Comparison of ENCODE assay signal across 22 cellular contexts in the genomic region with DNA sequence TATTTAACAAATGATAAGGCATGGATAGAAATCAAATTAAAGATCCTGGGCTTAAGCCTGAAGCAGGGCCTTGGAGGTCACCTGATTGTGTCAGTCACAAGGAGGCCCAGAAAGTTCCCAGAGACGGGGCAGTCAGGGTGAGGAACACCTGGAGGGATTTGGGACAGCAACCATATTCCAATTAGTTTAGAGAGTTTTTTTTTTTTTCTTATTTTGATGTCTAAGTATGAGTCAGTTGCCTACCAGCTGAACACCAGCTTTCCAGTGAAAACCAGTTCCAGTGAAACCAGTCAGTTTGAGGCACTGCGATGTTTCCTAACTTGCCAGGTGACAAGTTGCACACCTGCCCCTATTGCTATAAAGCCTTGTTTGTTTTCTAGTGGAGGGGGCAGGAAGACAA.
DNase-seq lines count a peak whose midpoint lies in the region; ATAC-seq and TF ChIP-seq lines count a peak whose summit lies in the region.
"Had no signal": no experiment of that assay in that cellular context is flagged by ENCODE, and none has a peak within 500 bp of the region (broad histone marks: within the 10 kb centered on the region; RNA-seq: fewer than 3 reads in every experiment).

No MANE protein-coding gene starts in this region.

- H3K36me3 Mint-ChIP-seq in effector memory CD8-positive, alpha-beta T cell (ENCODE audit: insufficient read depth): no peaks in the 10 kb centered on the region
- H3K36me3 Mint-ChIP-seq: activated naive CD4-positive, alpha-beta T cell treated with anti-CD3 and anti-CD28 coated beads, Interleukin-2, amount 10 ng/mL, durations not matched to agents 7 days and 5 days; CD4-positive, alpha-beta memory T cell; stimulated activated naive B cell treated with anti-CD40 and anti-IgM and Interleukin-4, amounts not matched to agents 10 μg/mL and 1 μg/mL and 100 μg/mL, for 72 hours had no signal

- TF ChIP-seq CTCF in Peyer's patch (IDR thresholded peaks at IDR 0.05): no peak

- H3K27me3 ChIP-seq in Peyer's patch: no peaks in the 10 kb centered on the region
- H3K27me3 ChIP-seq: heart left ventricle, sigmoid colon, SJSA1 had no signal

- H3K4me1 Mint-ChIP-seq in effector memory CD8-positive, alpha-beta T cell (ENCODE audit: low read depth in 2 of 2): no peaks in the 10 kb centered on the region
- H3K4me1 Mint-ChIP-seq: activated naive CD4-positive, alpha-beta T cell treated with anti-CD3 and anti-CD28 coated beads, Interleukin-2, amount 10 ng/mL, durations not matched to agents 7 days and 5 days; CD4-positive, alpha-beta memory T cell; stimulated activated naive B cell treated with anti-CD40 and anti-IgM and Interleukin-4, amounts not matched to agents 10 μg/mL and 1 μg/mL and 100 μg/mL, for 72 hours had no signal

- H3K9me3 ChIP-seq in Peyer's patch: no peaks in the 10 kb centered on the region
- H3K9me3 ChIP-seq: heart left ventricle, lower lobe of right lung, sigmoid colon, SJSA1 had no signal

- no peak overlapping the region for H3K27ac ChIP-seq in Peyer's patch
- H3K27ac ChIP-seq: heart left ventricle, lower lobe of right lung, sigmoid colon, SJSA1 had no signal

- H3K4me1 ChIP-seq in Peyer's patch: no peaks in the 10 kb centered on the region
- H3K4me1 ChIP-seq: lower lobe of right lung, sigmoid colon, SJSA1 had no signal

- no peaks in the 10 kb centered on the region for H3K36me3 ChIP-seq in Peyer's patch
- H3K36me3 ChIP-seq: heart left ventricle, lower lobe of right lung, sigmoid colon, SJSA1 had no signal

- H3K9me3 Mint-ChIP-seq in effector memory CD8-positive, alpha-beta T cell: no peaks in the 10 kb centered on the region
- H3K9me3 Mint-ChIP-seq: activated CD8-positive, alpha-beta T cell treated with anti-CD3 and anti-CD28 coated beads for 36 hours; activated T-cell treated with anti-CD3 and anti-CD28 coated beads, Interleukin-2, amount 50 U/mL, for 24 hours had no signal

- ATAC-seq in left colon: peak; percentile 71
- no peak for ATAC-seq in effector memory CD8-positive, alpha-beta T cell (replicated peaks)
- ATAC-seq: activated CD8-positive, alpha-beta T cell treated with anti-CD3 and anti-CD28 coated beads for 36 hours; heart left ventricle; lower lobe of right lung; stimulated activated naive B cell treated with anti-CD40 and anti-IgM and Interleukin-4, amounts not matched to agents 10 μg/mL and 1 μg/mL and 100 μg/mL, for 72 hours had no signal

- no peak overlapping the region for H3K27ac Mint-ChIP-seq in effector memory CD8-positive, alpha-beta T cell
- H3K27ac Mint-ChIP-seq: activated CD8-positive, alpha-beta T cell treated with anti-CD3 and anti-CD28 coated beads for 36 hours; activated naive CD4-positive, alpha-beta T cell treated with anti-CD3 and anti-CD28 coated beads, Interleukin-2, amount 10 ng/mL, durations not matched to agents 7 days and 5 days; activated T-cell treated with anti-CD3 and anti-CD28 coated beads, Interleukin-2, amount 50 U/mL, for 24 hours; stimulated activated naive B cell treated with anti-CD40 and anti-IgM and Interleukin-4, amounts not matched to agents 10 μg/mL and 1 μg/mL and 100 μg/mL, for 72 hours had no signal

- peak; percentile 88 for DNase-seq in DMS53 (lab: John Stamatoyannopoulos, UW)
- peak; percentile 93 for DNase-seq in NCI-H2029 (lab: John Stamatoyannopoulos, UW)
- peak; percentile 68 for DNase-seq in RPMI8226
- DNase-seq in left colon: no peak
- DNase-seq in Peyer's patch: no peak
- DNase-seq in NCI-H226: no peak
- DNase-seq in effector memory CD8-positive, alpha-beta T cell: no peak
- no peak for DNase-seq in epidermal melanocyte (ENCODE audit: insufficient read length, low spot score)
- DNase-seq: activated CD4-positive, CD25-positive, alpha-beta regulatory T cell; activated CD8-positive, alpha-beta T cell treated with anti-CD3 and anti-CD28 coated beads for 36 hours; activated naive CD4-positive, alpha-beta T cell treated with anti-CD3 and anti-CD28 coated beads, Interleukin-2, amount 10 ng/mL, durations not matched to agents 7 days and 5 days; activated T-cell treated with anti-CD3 and anti-CD28 coated beads, Interleukin-2, amount 50 U/mL, for 24 hours; aorta; CD4-positive, alpha-beta memory T cell; effector CD8-positive, alpha-beta T cell; heart left ventricle; lower lobe of right lung; NCI-H1436 treated with DMSO at 0.1 percent for 48 hours; OCI-M1; sigmoid colon; stimulated activated naive B cell treated with anti-CD40 and anti-IgM and Interleukin-4, amounts not matched to agents 10 μg/mL and 1 μg/mL and 100 μg/mL, for 72 hours had no signal

- H3K4me3 Mint-ChIP-seq in effector memory CD8-positive, alpha-beta T cell: no peak overlapping the region
- H3K4me3 Mint-ChIP-seq: activated CD8-positive, alpha-beta T cell treated with anti-CD3 and anti-CD28 coated beads for 36 hours; activated naive CD4-positive, alpha-beta T cell treated with anti-CD3 and anti-CD28 coated beads, Interleukin-2, amount 10 ng/mL, durations not matched to agents 7 days and 5 days; activated T-cell treated with anti-CD3 and anti-CD28 coated beads, Interleukin-2, amount 50 U/mL, for 24 hours; CD4-positive, alpha-beta memory T cell; stimulated activated naive B cell treated with anti-CD40 and anti-IgM and Interleukin-4, amounts not matched to agents 10 μg/mL and 1 μg/mL and 100 μg/mL, for 72 hours had no signal

- TF ChIP-seq POLR2A in Peyer's patch (IDR thresholded peaks at IDR 0.05): no peak

- H3K27me3 Mint-ChIP-seq in effector memory CD8-positive, alpha-beta T cell: peaks cover 0 to 14% of the 10 kb centered on the region in 2 donors
- H3K27me3 Mint-ChIP-seq: activated CD8-positive, alpha-beta T cell treated with anti-CD3 and anti-CD28 coated beads for 36 hours; activated naive CD4-positive, alpha-beta T cell treated with anti-CD3 and anti-CD28 coated beads, Interleukin-2, amount 10 ng/mL, durations not matched to agents 7 days and 5 days; activated T-cell treated with anti-CD3 and anti-CD28 coated beads, Interleukin-2, amount 50 U/mL, for 24 hours; CD4-positive, alpha-beta memory T cell; stimulated activated naive B cell treated with anti-CD40 and anti-IgM and Interleukin-4, amounts not matched to agents 10 μg/mL and 1 μg/mL and 100 μg/mL, for 72 hours had no signal

- no peak overlapping the region for H3K4me3 ChIP-seq in Peyer's patch
- H3K4me3 ChIP-seq: heart left ventricle, lower lobe of right lung, sigmoid colon, SJSA1 had no signal

- intact Hi-C loops in left colon (cut with DNase I, micrococcal nuclease): no loop called here

Comparison
In these comparisons a context has a peak if more than half of its experiments do, and no peak if none do; other contexts are left out.
1. DNase-seq: peak in DMS53 (single experiment), NCI-H2029 (single experiment) and RPMI8226 (single experiment); none in left colon (0 of 2), Peyer's patch (0 of 3), NCI-H226 (single experiment), effector memory CD8-positive, alpha-beta T cell (0 of 3) and epidermal melanocyte (single experiment).